1 cellular context compared by ENCODE assay signal in genomic region chr20:3204124-3204794, GRCh38.
TF ChIP-seq lines count a peak whose summit lies in the region.

Gene DDRGK1 (minus strand): TSS chr20:3204682. CDS start chr20:3204627, 55 bp downstream.

TF ChIP-seq in HepG2, 621 proteins besides CTCF, POLR2A, EP300 and RAD21 (continued from another document and continues in another):
- TF ChIP-seq GMEB1 (CRISPR knock-in tag; IDR thresholded peaks at IDR 0.05; ENCODE audit: borderline replicate concordance) (peak; percentile 78), MEF2D (CRISPR knock-in tag; IDR thresholded peaks at IDR 0.05) (peak; percentile 59), ZMAT5 (CRISPR knock-in tag; IDR thresholded peaks at IDR 0.05; ENCODE audit: borderline replicate concordance, low read depth) (no peak), TMF1 (CRISPR knock-in tag; IDR thresholded peaks at IDR 0.05; ENCODE audit: low read depth) (peak; percentile 84; the same call in 1 of the 2 replicates), ZBTB26 (CRISPR knock-in tag; IDR thresholded peaks at IDR 0.05; ENCODE audit: borderline replicate concordance) (no peak; the same call in 1 of the 2 replicates), NR1H2 (CRISPR knock-in tag; IDR thresholded peaks at IDR 0.05; ENCODE audit: borderline replicate concordance, low read depth) (no peak), ZFP82 (CRISPR knock-in tag; IDR thresholded peaks at IDR 0.05; ENCODE audit: borderline replicate concordance) (peak; percentile 61; the same call in 1 of the 2 replicates), ZNF326 (CRISPR knock-in tag; IDR thresholded peaks at IDR 0.05; ENCODE audit: borderline replicate concordance) (0 out of 2 replicates have a peak, but pooled peaks have one; percentile 79), ZFY (CRISPR knock-in tag; IDR thresholded peaks at IDR 0.05) (peak; percentile 98), ZNF256 (CRISPR knock-in tag; conservative IDR thresholded peaks at IDR 0.05) (peak; percentile 93), THAP9 (CRISPR knock-in tag; IDR thresholded peaks at IDR 0.05; ENCODE audit: borderline replicate concordance) (peak; percentile 92; the same call in 1 of the 2 replicates), MAFG (CRISPR knock-in tag; IDR thresholded peaks at IDR 0.05) (no peak), ARNTL (CRISPR knock-in tag; IDR thresholded peaks at IDR 0.05) (peak; percentile 62; the same call in 1 of the 2 replicates), ZBTB25 (CRISPR knock-in tag; IDR thresholded peaks at IDR 0.05) (peak; percentile 62; the same call in 1 of the 2 replicates), HOXA7 (CRISPR knock-in tag; IDR thresholded peaks at IDR 0.05) (no peak), KLF13 (CRISPR knock-in tag; IDR thresholded peaks at IDR 0.05) (no peak), SSRP1 (CRISPR knock-in tag; IDR thresholded peaks at IDR 0.05) (peak; percentile 70; the same call in 1 of the 2 replicates), ZNF597 (CRISPR knock-in tag; IDR thresholded peaks at IDR 0.05) (no peak), ZBTB33 (CRISPR knock-in tag; IDR thresholded peaks at IDR 0.05) (peak; percentile 45; the same call in 1 of the 2 replicates), TERF1 (CRISPR knock-in tag; IDR thresholded peaks at IDR 0.05) (peak; percentile 82; the same call in 1 of the 2 replicates), ZNF7 (CRISPR knock-in tag; IDR thresholded peaks at IDR 0.05) (0 out of 2 replicates have a peak, but pooled peaks have one; percentile 42), ZSCAN29 (CRISPR knock-in tag; conservative IDR thresholded peaks at IDR 0.05) (peak; percentile 56; the same call in 1 of the 2 replicates), SP4 (CRISPR knock-in tag; IDR thresholded peaks at IDR 0.05) (peak; percentile 95), ZBTB46 (CRISPR knock-in tag; IDR thresholded peaks at IDR 0.05; ENCODE audit: borderline replicate concordance) (peak; percentile 91), TP53 (CRISPR knock-in tag; conservative IDR thresholded peaks at IDR 0.05) (no peak; the same call in 1 of the 2 replicates), ZNF768 (CRISPR knock-in tag; IDR thresholded peaks at IDR 0.05) (peak; percentile 58; the same call in 1 of the 2 replicates), ZFYVE20 (CRISPR knock-in tag; IDR thresholded peaks at IDR 0.05; ENCODE audit: borderline replicate concordance, low read depth) (peak; percentile 82), TBL1XR1 (IDR thresholded peaks at IDR 0.05; ENCODE audit: borderline replicate concordance, low read length, partially characterized antibody) (no peak), THYN1 (CRISPR knock-in tag; IDR thresholded peaks at IDR 0.05; ENCODE audit: borderline replicate concordance, low read depth) (no peak), PRMT3 (CRISPR knock-in tag; IDR thresholded peaks at IDR 0.05; ENCODE audit: borderline replicate concordance, low read depth) (no peak), ZNF180 (CRISPR knock-in tag; IDR thresholded peaks at IDR 0.05; ENCODE audit: borderline replicate concordance, low read depth) (0 out of 2 replicates have a peak, but pooled peaks have one; percentile 54), SAP130 (CRISPR knock-in tag; IDR thresholded peaks at IDR 0.05; ENCODE audit: low read depth) (peak; percentile 92), ZNF674 (CRISPR knock-in tag; IDR thresholded peaks at IDR 0.05; ENCODE audit: low read depth) (0 out of 2 replicates have a peak, but pooled peaks have one; percentile 92), ZFP36L2 (CRISPR knock-in tag; IDR thresholded peaks at IDR 0.05) (peak; percentile 83), ZNF264 (CRISPR knock-in tag; IDR thresholded peaks at IDR 0.05) (peak; percentile 77), BRD4 (CRISPR knock-in tag; IDR thresholded peaks at IDR 0.05) (peak; percentile 77), ISL2 (CRISPR knock-in tag; IDR thresholded peaks at IDR 0.05) (peak; percentile 75), NR2F2 (IDR thresholded peaks at IDR 0.05; ENCODE audit: borderline replicate concordance, low read depth) (peak; percentile 69; the same call in 1 of the 2 replicates), SNAI1 (CRISPR knock-in tag; IDR thresholded peaks at IDR 0.05; ENCODE audit: borderline replicate concordance) (no peak; the same call in none of the 2 replicates), ZNF460 (CRISPR knock-in tag; IDR thresholded peaks at IDR 0.05; ENCODE audit: borderline replicate concordance) (no peak; the same call in 1 of the 2 replicates), CEBPG (CRISPR knock-in tag; IDR thresholded peaks at IDR 0.05) (peak; percentile 97), ZNF720 (CRISPR knock-in tag; IDR thresholded peaks at IDR 0.05) (no peak; the same call in 1 of the 2 replicates), ZSCAN30 (CRISPR knock-in tag; IDR thresholded peaks at IDR 0.05) (no peak), ZUFSP (CRISPR knock-in tag; IDR thresholded peaks at IDR 0.05; ENCODE audit: borderline replicate concordance) (no peak), ZNF503 (CRISPR knock-in tag; IDR thresholded peaks at IDR 0.05) (peak; percentile 64; the same call in 1 of the 2 replicates), ZNF446 (CRISPR knock-in tag; IDR thresholded peaks at IDR 0.05) (peak; percentile 89; the same call in 1 of the 2 replicates), ZNF713 (CRISPR knock-in tag; IDR thresholded peaks at IDR 0.05) (no peak), RBM22 (optimal IDR thresholded peaks at IDR 0.05; ENCODE audit: low read length) (no peak)
